In genomic region chr1:214124281-214124805, GRCh38 we compare ENCODE assay signal across 16 cellular contexts.
A peak's percentile ranks its signal among the peaks of the same experiment; 100 is the strongest.
DNase-seq lines count a peak whose midpoint lies in the region; ATAC-seq, FAIRE-seq and TF ChIP-seq lines count a peak whose summit lies in the region.
"Had no signal": no experiment of that assay in that cellular context is flagged by ENCODE, and none has a peak within 500 bp of the region (broad histone marks: within the 10 kb centered on the region; RNA-seq: fewer than 3 reads in every experiment).

No MANE protein-coding gene starts in this region.

- H3K4me3 ChIP-seq in astrocyte (ENCODE audit: insufficient read depth, low read depth, low read length) = no peak overlapping the region
- H3K4me3 ChIP-seq in right lobe of liver = no peak overlapping the region
- H3K4me3 ChIP-seq in heart right ventricle = no peak overlapping the region
- H3K4me3 ChIP-seq: HAP-1, SJSA1 had no signal

- H3K27me3 Mint-ChIP-seq in astrocyte (ENCODE audit: low read depth, unreplicated experiment) = peaks cover 3% of the 10 kb centered on the region
- no peaks in the 10 kb centered on the region for H3K27me3 Mint-ChIP-seq in progenitor cell of endocrine pancreas

- no peaks in the 10 kb centered on the region for H4K20me1 ChIP-seq in astrocyte (ENCODE audit: insufficient read depth, low read length)

- no peak overlapping the region for H3K9ac ChIP-seq in astrocyte (ENCODE audit: low read length)

- H3K27ac ChIP-seq in astrocyte (ENCODE audit: low read depth, low read length) = no peak overlapping the region
- peak overlapping the region; percentile 13 to 90 (median 14) for H3K27ac ChIP-seq in right lobe of liver
- H3K27ac ChIP-seq in heart right ventricle = no peak overlapping the region
- H3K27ac ChIP-seq: RWPE1, SJSA1 had no signal

- peak; percentile 26 for DNase-seq in HuH-7 (ENCODE audit: low spot score)
- DNase-seq in astrocyte (ENCODE audit: low read depth) = no peak
- no peak for DNase-seq in right lobe of liver
- no peak for DNase-seq in progenitor cell of endocrine pancreas (ENCODE audit: low spot score, unreplicated experiment)
- no peak for DNase-seq in heart right ventricle
- no peak for DNase-seq in NCI-H2029 (lab: John Stamatoyannopoulos, UW)
- DNase-seq: CD4-positive, alpha-beta memory T cell; MM.1S; NCI-H1105 treated with DMSO at 0.1 percent for 48 hours; NCI-H2029 treated with DMSO at 0.1 percent for 48 hours; NCI-H510A treated with DMSO at 0.1 percent for 48 hours had no signal

- no peak overlapping the region for H2AFZ ChIP-seq in astrocyte (ENCODE audit: low read depth, low read length)

- TF ChIP-seq CTCF in astrocyte (IDR thresholded peaks at IDR 0.05; ENCODE audit: insufficient read depth, low read depth, low read length) (no peak), right lobe of liver (IDR thresholded peaks at IDR 0.05) (no peak), progenitor cell of endocrine pancreas (IDR thresholded peaks at IDR 0.05; ENCODE audit: unreplicated experiment) (no peak), heart right ventricle (IDR thresholded peaks at IDR 0.05) (no peak)

- ATAC-seq in right lobe of liver (no peak), heart right ventricle (no peak), GM18858 (IDR thresholded peaks at IDR 0.05; ENCODE audit: unreplicated experiment) (no peak)

- no peaks in the 10 kb centered on the region for H3K79me2 ChIP-seq in astrocyte (ENCODE audit: insufficient read depth, low read length)

- H3K4me1 ChIP-seq in astrocyte (ENCODE audit: insufficient read depth, low read length) = peaks cover 5% of the 10 kb centered on the region
- H3K4me1 ChIP-seq in right lobe of liver = peaks cover 0 to 50% (median 9%) of the 10 kb centered on the region in 4 donors
- peaks cover 0 to 7% (median 0%) of the 10 kb centered on the region in 9 donors for H3K4me1 ChIP-seq in heart right ventricle
- H3K4me1 ChIP-seq: HAP-1, SJSA1 had no signal

- intact Hi-C loops in right lobe of liver (cut with DNase I) = no loop called here
- intact Hi-C loops in heart right ventricle (cut with DNase I) = loop anchor here (2.0 to 10.0 kb wide), 17 partner anchors 92 to 1002 kb away; partner anchors contain the start of gene PROX1 (in 6 of the 10)

- no peak for TF ChIP-seq POLR2A in right lobe of liver (IDR thresholded peaks at IDR 0.05)

- no peaks in the 10 kb centered on the region for H3K27me3 ChIP-seq in astrocyte (ENCODE audit: insufficient read depth, low read length)
- no peaks in the 10 kb centered on the region for H3K27me3 ChIP-seq in right lobe of liver
- no peaks in the 10 kb centered on the region for H3K27me3 ChIP-seq in heart right ventricle

- WGBS in right lobe of liver (ENCODE audit: insufficient coverage, low coverage, low lambda C conversion rate, missing lambda C conversion rate) = 67% methylated on average over 7 of the region's 7 CpGs
- 54 to 61% methylated on average over 7 of the region's 7 CpGs for WGBS in heart right ventricle, 2 donors

- no peaks in the 10 kb centered on the region for H3K9me3 Mint-ChIP-seq in astrocyte (ENCODE audit: unreplicated experiment)
- peaks cover 3% of the 10 kb centered on the region for H3K9me3 Mint-ChIP-seq in progenitor cell of endocrine pancreas (ENCODE audit: low read depth)

- no peaks in the 10 kb centered on the region for H3K36me3 Mint-ChIP-seq in astrocyte (ENCODE audit: low read depth, unreplicated experiment)
- H3K36me3 Mint-ChIP-seq in progenitor cell of endocrine pancreas (ENCODE audit: insufficient read depth) = no peaks in the 10 kb centered on the region
- H3K36me3 Mint-ChIP-seq: CD4-positive, alpha-beta memory T cell had no signal

- H3K9me3 ChIP-seq in astrocyte (ENCODE audit: insufficient read depth, low read depth, low read length) (no peaks in the 10 kb centered on the region), right lobe of liver (no peaks in the 10 kb centered on the region), heart right ventricle (no peaks in the 10 kb centered on the region)
- H3K9me3 ChIP-seq: HAP-1, SJSA1 had no signal

- no peak overlapping the region for H3K4me3 Mint-ChIP-seq in astrocyte (ENCODE audit: unreplicated experiment)
- H3K4me3 Mint-ChIP-seq in progenitor cell of endocrine pancreas (ENCODE audit: low read depth) = no peak overlapping the region
- H3K4me3 Mint-ChIP-seq: B cell; CD4-positive, alpha-beta memory T cell had no signal

- H3K27ac Mint-ChIP-seq in astrocyte (ENCODE audit: unreplicated experiment) = peak overlapping the region; percentile 72
- peak overlapping the region; percentile 84 for H3K27ac Mint-ChIP-seq in progenitor cell of endocrine pancreas
- H3K27ac Mint-ChIP-seq: B cell; CD4-positive, alpha-beta memory T cell had no signal

- peaks cover 18% of the 10 kb centered on the region for H3K4me1 Mint-ChIP-seq in astrocyte (ENCODE audit: low read depth, unreplicated experiment)
- peaks cover 35% of the 10 kb centered on the region for H3K4me1 Mint-ChIP-seq in progenitor cell of endocrine pancreas (ENCODE audit: low read depth)
- H3K4me1 Mint-ChIP-seq: B cell had no signal

- no peak overlapping the region for H3K4me2 ChIP-seq in astrocyte (ENCODE audit: low read length)

- no peaks in the 10 kb centered on the region for H3K36me3 ChIP-seq in astrocyte (ENCODE audit: insufficient read depth, low read length)
- no peaks in the 10 kb centered on the region for H3K36me3 ChIP-seq in right lobe of liver
- no peaks in the 10 kb centered on the region for H3K36me3 ChIP-seq in heart right ventricle
- H3K36me3 ChIP-seq: HAP-1, SJSA1 had no signal

- FAIRE-seq in astrocyte (lab: Jason Lieb, UNC) = no peak

Comparison
In these comparisons a context has a peak if more than half of its experiments do, and no peak if none do; other contexts are left out.
1. H3K27ac ChIP-seq: peak in right lobe of liver (3 of 3); none in astrocyte (single experiment) and heart right ventricle (0 of 10).
2. intact Hi-C loops: an anchor here in heart right ventricle (2.0 to 10.0 kb wide); none called in right lobe of liver.